ENCODE assay signal across 15 cellular contexts in genomic region chr13:32254416-32254815, GRCh38.
DNase-seq lines count a peak whose midpoint lies in the region; ATAC-seq, FAIRE-seq and TF ChIP-seq lines count a peak whose summit lies in the region.
"Had no signal": no experiment of that assay in that cellular context is flagged by ENCODE, and none has a peak within 500 bp of the region (broad histone marks: within the 10 kb centered on the region; RNA-seq: fewer than 3 reads in every experiment).

No MANE protein-coding gene starts in this region.

- intact Hi-C loops in right cardiac atrium (cut with DNase I) = loop anchor here in 1 of 4 donors (5.0 kb wide), 1 partner anchor 58 kb away; no protein-coding TSS in a partner anchor
- intact Hi-C loops in psoas muscle (cut with DNase I) = no loop called here
- intact Hi-C loops in upper lobe of right lung (cut with DNase I) = no loop called here

- TF ChIP-seq CTCF in bronchial epithelial cell (IDR thresholded peaks at IDR 0.05; ENCODE audit: insufficient read depth, low read length, severe bottlenecking) = no peak
- TF ChIP-seq CTCF in psoas muscle (IDR thresholded peaks at IDR 0.05) = no peak
- no peak for TF ChIP-seq CTCF in upper lobe of right lung (IDR thresholded peaks at IDR 0.05)

- no peaks in the 10 kb centered on the region for H3K27me3 ChIP-seq in bronchial epithelial cell (ENCODE audit: control insufficient read depth, insufficient read depth, low read length)
- no peaks in the 10 kb centered on the region for H3K27me3 ChIP-seq in right cardiac atrium (ENCODE audit: control insufficient read depth, insufficient read depth)
- no peaks in the 10 kb centered on the region for H3K27me3 ChIP-seq in psoas muscle (ENCODE audit: insufficient read depth in 3 of 3, low read length in 2 of 3)
- H3K27me3 ChIP-seq in upper lobe of right lung = no peaks in the 10 kb centered on the region
- H3K27me3 ChIP-seq: adrenal gland, BE2C had no signal

- H3K9me3 ChIP-seq in right cardiac atrium (ENCODE audit: control insufficient read depth, low read length) (no peaks in the 10 kb centered on the region), psoas muscle (no peaks in the 10 kb centered on the region), upper lobe of right lung (no peaks in the 10 kb centered on the region)
- H3K9me3 ChIP-seq: adrenal gland, BE2C had no signal

- H3K4me1 ChIP-seq in right cardiac atrium (ENCODE audit: control insufficient read depth, insufficient read depth, low read length) = peaks cover 5% of the 10 kb centered on the region
- peaks cover 16% of the 10 kb centered on the region for H3K4me1 ChIP-seq in psoas muscle
- peaks cover 8% of the 10 kb centered on the region for H3K4me1 ChIP-seq in upper lobe of right lung
- H3K4me1 ChIP-seq: adrenal gland, BE2C had no signal

- 31% methylated on average over 3 of the region's 3 CpGs for WGBS in right cardiac atrium
- WGBS in psoas muscle, 3 donors = 32 to 40% (median 37%) methylated on average over 3 of the region's 3 CpGs

- DNase-seq in bronchial epithelial cell (ENCODE audit: low read depth) = peak; percentile 10
- no peak for DNase-seq in right cardiac atrium
- DNase-seq in psoas muscle = no peak
- no peak for DNase-seq in upper lobe of right lung
- no peak for DNase-seq in activated naive CD4-positive, alpha-beta T cell treated with Interleukin-2 at 50 U/mL for 16 hours
- DNase-seq in NCI-H2171 treated with DMSO at 0.1 percent for 48 hours (lab: John Stamatoyannopoulos, UW) = no peak
- DNase-seq: activated CD4-positive, alpha-beta T cell treated with anti-CD3 and anti-CD28 coated beads, Interleukin-2, amount 50 U/mL, for 48 hours; adrenal gland; BE2C; NCI-H1930; NCI-H510A treated with DMSO at 0.1 percent for 48 hours had no signal

- FAIRE-seq in bronchial epithelial cell (lab: Jason Lieb, UNC) = no peak
- FAIRE-seq: TTC549, urothelium cell line had no signal

- H3K4me3 ChIP-seq in bronchial epithelial cell (ENCODE audit: low read depth, low read length) (no peak overlapping the region), right cardiac atrium (ENCODE audit: low read length) (peak overlapping the region; percentile 48), psoas muscle (peak overlapping the region; percentile 58), upper lobe of right lung (peak overlapping the region; percentile 45)
- H3K4me3 ChIP-seq: SK-N-MC had no signal

- H3K36me3 ChIP-seq in bronchial epithelial cell (ENCODE audit: control insufficient read depth, insufficient read depth, low read length) (no peaks in the 10 kb centered on the region), psoas muscle (ENCODE audit: insufficient read depth in 1 of 2, low read depth in 1 of 2) (peaks cover 0 to 28% of the 10 kb centered on the region in 2 donors), upper lobe of right lung (no peaks in the 10 kb centered on the region)
- H3K36me3 ChIP-seq: adrenal gland had no signal

- ATAC-seq in right cardiac atrium (peak in 1 of 2 donors; percentile 83), psoas muscle (peak in 1 of 4 donors; percentile 47), upper lobe of right lung (peak; percentile 38), GM19463 (IDR thresholded peaks at IDR 0.05; ENCODE audit: unreplicated experiment) (no peak)

- H3K27ac ChIP-seq in right cardiac atrium (ENCODE audit: low read length) (peak overlapping the region; percentile 97), psoas muscle (peak overlapping the region; percentile 71), upper lobe of right lung (peak overlapping the region; percentile 84)
- H3K27ac ChIP-seq: SK-N-MC had no signal
